8 cellular contexts compared by ENCODE assay signal in genomic region chr13:112510002-112510780, GRCh38.
DNase-seq lines count a peak whose midpoint lies in the region; ATAC-seq, FAIRE-seq and TF ChIP-seq lines count a peak whose summit lies in the region.

No MANE protein-coding gene starts in this region.

- POLR2A ChIA-PET in CD8-positive, alpha-beta memory T cell (lab: Charles Lee) = no interaction called here

- H3K36me3 Mint-ChIP-seq in CD8-positive, alpha-beta memory T cell = peaks cover 14 to 88% (median 15%) of the 10 kb centered on the region in 3 donors

- TF ChIP-seq CTCF in C4-2B (conservative IDR thresholded peaks at IDR 0.05) (peak; percentile 74), coronary artery (IDR thresholded peaks at IDR 0.05) (peak; percentile 32), lower lobe of right lung (IDR thresholded peaks at IDR 0.05) (peak; percentile 49)

- no peaks in the 10 kb centered on the region for H3K4me1 ChIP-seq in lower lobe of right lung
- H3K4me1 ChIP-seq in CD8-positive, alpha-beta memory T cell (ENCODE audit: insufficient read depth, low read length) = no peaks in the 10 kb centered on the region

- no peaks in the 10 kb centered on the region for H3K27me3 Mint-ChIP-seq in CD8-positive, alpha-beta memory T cell

- ATAC-seq in lower lobe of right lung = peak; percentile 88 to 95

- CTCF ChIA-PET in CD8-positive, alpha-beta memory T cell (lab: Charles Lee) = no interaction called here

- H3K27ac ChIP-seq in C4-2B (no peak overlapping the region), coronary artery (no peak overlapping the region), lower lobe of right lung (peak overlapping the region; percentile 52)
- no peak overlapping the region for H3K27ac ChIP-seq in CD8-positive, alpha-beta memory T cell (ENCODE audit: low read depth, low read length)

- H3K4me3 ChIP-seq in coronary artery (no peak overlapping the region), lower lobe of right lung (no peak overlapping the region)
- H3K4me3 ChIP-seq in CD8-positive, alpha-beta memory T cell (ENCODE audit: low read length) = no peak overlapping the region

- FAIRE-seq in H54 (lab: Jason Lieb, UNC) (peak; percentile 81), GM12892 (lab: Jason Lieb, UNC) (no peak)

- no peak overlapping the region for H3K4me3 Mint-ChIP-seq in CD8-positive, alpha-beta memory T cell

- H3K9me3 ChIP-seq in lower lobe of right lung = no peaks in the 10 kb centered on the region
- no peaks in the 10 kb centered on the region for H3K9me3 ChIP-seq in CD8-positive, alpha-beta memory T cell (ENCODE audit: low read length)

- intact Hi-C loops in lower lobe of right lung (cut with DNase I) = no loop called here

- H3K27me3 ChIP-seq in lower lobe of right lung (ENCODE audit: low read depth) = no peaks in the 10 kb centered on the region
- H3K27me3 ChIP-seq in CD8-positive, alpha-beta memory T cell (ENCODE audit: insufficient read depth, low read length, poor library complexity, severe bottlenecking) = no peaks in the 10 kb centered on the region

- peaks cover 77% of the 10 kb centered on the region for H3K36me3 ChIP-seq in lower lobe of right lung
- peaks cover 13% of the 10 kb centered on the region for H3K36me3 ChIP-seq in CD8-positive, alpha-beta memory T cell (ENCODE audit: insufficient read depth, low read length)

- TF ChIP-seq POLR2A in H54 (IDR thresholded peaks at IDR 0.05; ENCODE audit: low read depth, low read length) (no peak), GM12892 (IDR thresholded peaks at IDR 0.05; ENCODE audit: low read depth, low read length) (no peak)

- H3K4me1 Mint-ChIP-seq in CD8-positive, alpha-beta memory T cell = peaks cover 0 to 8% (median 0%) of the 10 kb centered on the region in 3 donors

- peak overlapping the region in 2 of 8 donors; percentile 38 to 49 for H3K27ac Mint-ChIP-seq in CD8-positive, alpha-beta memory T cell

- DNase-seq in H54 (ENCODE audit: insufficient read length, low spot score) (peak; percentile 69), NCI-H69 (lab: John Stamatoyannopoulos, UW) (peak; percentile 84), coronary artery (ENCODE audit: low spot score) (no peak), lower lobe of right lung (peak; percentile 56), GM12892 (ENCODE audit: insufficient read length) (no peak)
- DNase-seq in activated CD4-positive, alpha-beta T cell treated with anti-CD3 and anti-CD28 coated beads, Interleukin-2, amount 50 U/mL, for 4 hours = no peak
- DNase-seq in CD8-positive, alpha-beta memory T cell = no peak

- no peaks in the 10 kb centered on the region for H3K9me3 Mint-ChIP-seq in CD8-positive, alpha-beta memory T cell

Comparison
In these comparisons a context has a peak if more than half of its experiments do, and no peak if none do; other contexts are left out.
1. DNase-seq: peak in H54 (single experiment), NCI-H69 (single experiment) and lower lobe of right lung (single experiment); none in coronary artery (single experiment), GM12892 (single experiment), activated CD4-positive, alpha-beta T cell treated with anti-CD3 and anti-CD28 coated beads, Interleukin-2, amount 50 U/mL, for 4 hours (0 of 2) and CD8-positive, alpha-beta memory T cell (0 of 5).
2. Peak in every context shown above with its lines, with median percentiles within 50 percentile points of each other: CTCF ChIP-seq.